In genomic region chr4:180189639-180190038, GRCh38 we compare ENCODE assay signal across 16 cellular contexts.
"Had no signal": no experiment of that assay in that cellular context is flagged by ENCODE, and none has a peak within 500 bp of the region (broad histone marks: within the 10 kb centered on the region; RNA-seq: fewer than 3 reads in every experiment).

No MANE protein-coding gene starts in this region.

- H3K9ac ChIP-seq: neural progenitor cell had no signal

- H3K27me3 ChIP-seq: adrenal gland, gastrocnemius medialis, heart left ventricle, neural progenitor cell, right lobe of liver had no signal

- H2AFZ ChIP-seq: neural progenitor cell had no signal

- H3K27ac ChIP-seq: adrenal gland, gastrocnemius medialis, heart left ventricle, neural progenitor cell, prostate gland, right lobe of liver, thoracic aorta had no signal

- H3K9me3 ChIP-seq: adrenal gland, gastrocnemius medialis, heart left ventricle, prostate gland, right lobe of liver, thoracic aorta had no signal

- H3K4me3 ChIP-seq: adrenal gland, gastrocnemius medialis, heart left ventricle, neural progenitor cell, prostate gland, right lobe of liver, thoracic aorta had no signal

- H3K36me3 ChIP-seq: adrenal gland, gastrocnemius medialis, heart left ventricle, neural progenitor cell, prostate gland, right lobe of liver, thoracic aorta had no signal

- DNase-seq: activated CD4-positive, alpha-beta T cell treated with anti-CD3 and anti-CD28 coated beads for 36 hours; activated CD4-positive, alpha-beta T cell treated with anti-CD3 and anti-CD28 coated beads, Interleukin-2, amount 50 U/mL, for 48 hours; activated gamma-delta T cell; adrenal gland; cerebellar nuclear complex; cortex of kidney; gastrocnemius medialis; heart left ventricle; naive thymus-derived CD4-positive, alpha-beta T cell; right lobe of liver; stimulated activated CD4-positive, alpha-beta T cell treated with anti-CD3 and anti-CD28 coated beads, Interleukin-4, amount 100 ng/mL, for 24 hours had no signal

- H3K4me1 ChIP-seq: gastrocnemius medialis, heart left ventricle, neural progenitor cell, prostate gland, right lobe of liver had no signal

- ATAC-seq: activated CD4-positive, alpha-beta T cell treated with anti-CD3 and anti-CD28 coated beads for 36 hours; gastrocnemius medialis; heart left ventricle; naive thymus-derived CD4-positive, alpha-beta T cell; right lobe of liver; stimulated activated memory B cell treated with anti-CD40 and anti-IgM and Interleukin-4, amounts not matched to agents 10 μg/mL and 1 μg/mL and 100 μg/mL, for 72 hours; WTC11 had no signal

- H3K4me2 ChIP-seq: neural progenitor cell had no signal
